In the genomic region with DNA sequence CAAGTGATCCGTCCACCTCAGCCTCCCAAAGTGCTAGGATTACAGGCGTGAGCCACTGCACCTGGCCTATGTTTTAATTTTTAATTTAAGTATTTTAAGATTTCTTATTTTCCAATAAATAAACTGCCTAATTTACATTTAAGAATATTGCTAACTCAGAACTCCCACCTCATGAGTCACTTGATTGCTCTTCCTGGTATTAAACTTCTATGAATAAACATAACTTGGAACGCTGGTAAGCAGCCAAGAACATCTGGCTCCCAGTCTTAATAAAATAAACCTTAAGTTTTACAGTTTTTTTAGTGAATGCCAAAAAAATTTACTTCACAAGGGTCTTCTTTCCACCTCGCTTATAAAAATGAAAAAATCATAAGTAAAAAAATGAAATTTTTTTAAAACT, we compare ENCODE assay signal across 26 cellular contexts. TPM values are rescaled to one million over a fixed set of nuclear protein-coding genes. Genes with fewer than 3 reads are reported as not detected.
A peak's percentile ranks its signal among the peaks of the same experiment; 100 is the strongest.
DNase-seq lines count a peak whose midpoint lies in the region; ATAC-seq and TF ChIP-seq lines count a peak whose summit lies in the region.
"Had no signal": no experiment of that assay in that cellular context is flagged by ENCODE, and none has a peak within 500 bp of the region (broad histone marks: within the 10 kb centered on the region; RNA-seq: fewer than 3 reads in every experiment).

No MANE protein-coding gene starts in this region.

- DNase-seq in AG04449 (ENCODE audit: low read depth, low spot score) (peak; percentile 5), H4 (ENCODE audit: low spot score) (peak; percentile 8), brain microvascular endothelial cell (peak; percentile 30), foreskin fibroblast (peak; percentile 51 to 80), foreskin melanocyte (no peak), left ventricle myocardium superior (no peak), SKM-1 treated with dmso at 0.1 percent for 144 hours (lab: John Stamatoyannopoulos, UW; ENCODE audit: unreplicated experiment) (no peak)
- DNase-seq: activated CD4-positive, alpha-beta T cell treated with anti-CD3 and anti-CD28 coated beads, Interleukin-2, amount 50 U/mL, for 4 hours; activated naive CD4-positive, alpha-beta T cell treated with anti-CD3 and anti-CD28 coated beads, Interleukin-2, amount 10 ng/mL, durations not matched to agents 7 days and 5 days; activated T-cell treated with anti-CD3 and anti-CD28 coated beads for 4 hours; CD8-positive, alpha-beta T cell; DMS79 treated with DMSO at 0.1 percent for 48 hours; GOT3; hypothalamus; kidney glomerular epithelial cell; mesenchymal stem cell; naive thymus-derived CD8-positive, alpha-beta T cell; NCI-H187 treated with DMSO at 0.1 percent for 48 hours; NCI-H446; T-helper 1 cell; thyroid gland had no signal

- ATAC-seq in HG03439 (IDR thresholded peaks at IDR 0.05; ENCODE audit: unreplicated experiment) (no peak), left ventricle myocardium superior (no peak)
- ATAC-seq: CD8-positive, alpha-beta T cell; naive thymus-derived CD8-positive, alpha-beta T cell; stimulated activated memory B cell treated with anti-CD40 and anti-IgM and Interleukin-4, amounts not matched to agents 10 μg/mL and 1 μg/mL and 100 μg/mL, for 72 hours had no signal

- intact Hi-C loops in left ventricle myocardium superior (cut with micrococcal nuclease): no loop called here

- no peaks in the 10 kb centered on the region for H3K36me3 ChIP-seq in brain microvascular endothelial cell (replicated peaks)
- H3K36me3 ChIP-seq: thyroid gland had no signal

- in situ Hi-C loops in brain microvascular endothelial cell (cut with HindIII; ENCODE audit: low pct_ligation_motif_present, low sequenced_read_pairs): no loop called here

- H3K27ac ChIP-seq in brain microvascular endothelial cell: no peak overlapping the region
- H3K27ac ChIP-seq: thyroid gland had no signal

- TF ChIP-seq CTCF in AG04449 (IDR thresholded peaks at IDR 0.05; ENCODE audit: insufficient read depth, low read length, missing control alignments) (no peak), brain microvascular endothelial cell (IDR thresholded peaks at IDR 0.05; ENCODE audit: low read depth, low read length, missing control alignments) (no peak), foreskin fibroblast (IDR thresholded peaks at IDR 0.05; ENCODE audit: low read depth, low read length) (no peak)

- CTCF ChIA-PET in AG04449 (lab: Yijun Ruan, JAX): no interaction called here

- H3K4me3 ChIP-seq in AG04449 (ENCODE audit: low read depth, low read length): no peak overlapping the region
- H3K4me3 ChIP-seq in brain microvascular endothelial cell (ENCODE audit: low read depth, low read length): no peak overlapping the region
- no peak overlapping the region for H3K4me3 ChIP-seq in foreskin fibroblast (ENCODE audit: low read depth in 1 of 2, low read length in 2 of 2)
- H3K4me3 ChIP-seq: thyroid gland had no signal

- POLR2A ChIA-PET in AG04449 (lab: Yijun Ruan, JAX): no interaction called here

- H3K27me3 ChIP-seq in brain microvascular endothelial cell (replicated peaks): no peaks in the 10 kb centered on the region
- H3K27me3 ChIP-seq: thyroid gland had no signal

RNA-seq across cellular contexts. Expression of gene OLIG3, which starts 42.3 kb away (rescaled TPM):
- not detected in 2 replicates for total RNA-seq in H4 (2014; rRNA removed; shearing (Covaris generic))
- not detected for total RNA-seq in left ventricle myocardium superior
- total RNA-seq: A172; CD8-positive, alpha-beta T cell; dermis microvascular lymphatic vessel endothelial cell; naive thymus-derived CD8-positive, alpha-beta T cell; pulmonary artery endothelial cell; thyroid gland had no signal

Comparison
In these comparisons a context has a peak if more than half of its experiments do, and no peak if none do; other contexts are left out.
1. DNase-seq: peak in AG04449 (single experiment), H4 (single experiment), brain microvascular endothelial cell (single experiment) and foreskin fibroblast (2 of 2); none in foreskin melanocyte (single experiment), left ventricle myocardium superior (single experiment) and SKM-1 treated with dmso at 0.1 percent for 144 hours (single experiment).